9 cellular contexts compared by ENCODE assay signal in the genomic region with DNA sequence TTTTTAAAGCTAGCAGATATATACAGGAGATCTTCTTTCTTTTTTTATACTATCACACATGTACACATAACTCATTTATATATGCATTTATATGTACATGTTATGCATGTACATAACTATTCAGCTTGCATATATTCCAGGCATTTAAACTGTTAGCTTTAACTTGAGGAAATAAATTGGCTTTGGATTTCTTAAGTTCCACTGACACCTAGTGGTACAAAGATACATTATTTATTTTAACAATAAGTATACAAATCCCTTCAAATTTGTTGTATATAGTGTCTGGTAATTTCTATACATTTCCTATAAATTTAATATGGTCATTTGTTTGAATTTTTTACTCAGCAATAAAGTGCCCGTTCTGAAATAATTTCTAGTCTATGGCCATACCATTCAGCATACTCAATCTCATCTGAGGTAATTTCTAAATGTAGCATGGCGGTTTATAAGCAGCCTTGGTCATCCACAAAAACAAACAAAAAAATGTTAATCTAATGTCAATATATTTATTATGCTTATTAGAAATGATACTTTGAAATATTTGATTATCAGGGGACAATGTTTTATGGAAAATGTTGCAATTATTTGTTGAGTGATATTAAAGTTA. TPM values are rescaled to one million over a fixed set of nuclear protein-coding genes. Genes with fewer than 3 reads are reported as not detected.
DNase-seq lines count a peak whose midpoint lies in the region; ATAC-seq, FAIRE-seq and TF ChIP-seq lines count a peak whose summit lies in the region.
"Had no signal": no experiment of that assay in that cellular context is flagged by ENCODE, and none has a peak within 500 bp of the region (broad histone marks: within the 10 kb centered on the region; RNA-seq: fewer than 3 reads in every experiment).

No MANE protein-coding gene starts in this region.

- H3K4me3 Mint-ChIP-seq in astrocyte (ENCODE audit: unreplicated experiment), result no peak overlapping the region

- peak; percentile 51 for TF ChIP-seq CTCF in AG10803 (conservative IDR thresholded peaks at IDR 0.05; ENCODE audit: low read length)
- TF ChIP-seq CTCF in HFF-Myc (IDR thresholded peaks at IDR 0.05; ENCODE audit: low read depth, low read length, missing control alignments), result no peak
- TF ChIP-seq CTCF in astrocyte (IDR thresholded peaks at IDR 0.05; ENCODE audit: insufficient read depth, low read depth, low read length), result peak; percentile 31
- peak in 1 of 2 donors; percentile 34 for TF ChIP-seq CTCF in left lung (IDR thresholded peaks at IDR 0.05)

- H3K4me1 ChIP-seq in astrocyte (ENCODE audit: insufficient read depth, low read length), result no peaks in the 10 kb centered on the region
- no peaks in the 10 kb centered on the region for H3K4me1 ChIP-seq in left lung

- H3K79me2 ChIP-seq in astrocyte (ENCODE audit: insufficient read depth, low read length), result no peaks in the 10 kb centered on the region

- intact Hi-C loops in left lung (cut with DNase I), result no loop called here

- DNase-seq in AG10803 (ENCODE audit: low read depth) (peak; percentile 49), HFF-Myc (ENCODE audit: extremely low read depth, low read depth) (peak; percentile 9), astrocyte (ENCODE audit: low read depth) (peak; percentile 15), left lung (no peak), HK-2 (ENCODE audit: unreplicated experiment) (no peak)
- DNase-seq in activated CD4-positive, alpha-beta T cell treated with anti-CD3 and anti-CD28 coated beads for 48 hours, result no peak
- DNase-seq: occipital lobe had no signal

- FAIRE-seq in astrocyte (lab: Jason Lieb, UNC), result no peak

- peak; percentile 65 for ATAC-seq in left lung
- no peak for ATAC-seq in HG02610 (IDR thresholded peaks at IDR 0.05; ENCODE audit: unreplicated experiment)
- ATAC-seq in HG03045 (IDR thresholded peaks at IDR 0.05; ENCODE audit: unreplicated experiment), result no peak

- H3K4me2 ChIP-seq in astrocyte (ENCODE audit: low read length), result no peak overlapping the region

- H3K9ac ChIP-seq in astrocyte (ENCODE audit: low read length), result no peak overlapping the region

- H3K4me1 Mint-ChIP-seq in astrocyte (ENCODE audit: low read depth, unreplicated experiment), result no peaks in the 10 kb centered on the region

- H3K27ac ChIP-seq in astrocyte (ENCODE audit: low read depth, low read length) (no peak overlapping the region), left lung (no peak overlapping the region)

- no peaks in the 10 kb centered on the region for H3K27me3 Mint-ChIP-seq in astrocyte (ENCODE audit: low read depth, unreplicated experiment)

- peaks cover 45% of the 10 kb centered on the region for H3K36me3 ChIP-seq in astrocyte (ENCODE audit: insufficient read depth, low read length)
- peaks cover 0 to 93% of the 10 kb centered on the region in 2 donors for H3K36me3 ChIP-seq in left lung

- no peaks in the 10 kb centered on the region for H3K27me3 ChIP-seq in astrocyte (ENCODE audit: insufficient read depth, low read length)
- no peaks in the 10 kb centered on the region for H3K27me3 ChIP-seq in left lung

- H3K4me3 ChIP-seq in AG10803 (ENCODE audit: low read length) (no peak overlapping the region), HFF-Myc (replicated peaks; ENCODE audit: low read depth, low read length) (no peak overlapping the region), astrocyte (ENCODE audit: insufficient read depth, low read depth, low read length) (no peak overlapping the region), left lung (no peak overlapping the region)

- H3K9me3 ChIP-seq in astrocyte (ENCODE audit: insufficient read depth, low read depth, low read length) (no peaks in the 10 kb centered on the region), left lung (no peaks in the 10 kb centered on the region)

- no peaks in the 10 kb centered on the region for H3K36me3 Mint-ChIP-seq in astrocyte (ENCODE audit: low read depth, unreplicated experiment)

- H2AFZ ChIP-seq in astrocyte (ENCODE audit: low read depth, low read length), result no peak overlapping the region

- H3K9me3 Mint-ChIP-seq in astrocyte (ENCODE audit: unreplicated experiment), result no peaks in the 10 kb centered on the region

- H4K20me1 ChIP-seq in astrocyte (ENCODE audit: insufficient read depth, low read length), result no peaks in the 10 kb centered on the region

- H3K27ac Mint-ChIP-seq in astrocyte (ENCODE audit: unreplicated experiment), result no peak overlapping the region

RNA-seq across cellular contexts. Expression of gene ZDHHC6, which starts 11.6 kb away (rescaled TPM):
- total RNA-seq in astrocyte (21.6 and 24.8 TPM in 2 replicates), left lung (10 to 100 TPM; 36.0 to 36.5 TPM)

RNA-seq across cellular contexts. Expression of gene VTI1A, which starts 11.9 kb away (rescaled TPM):
- total RNA-seq in astrocyte (33.3 and 33.5 TPM in 2 replicates), left lung (10 to 100 TPM; 28.5 to 39.0 TPM)

Comparison
In these comparisons a context has a peak if more than half of its experiments do, and no peak if none do; other contexts are left out.
1. DNase-seq: peak in AG10803 (single experiment), HFF-Myc (single experiment) and astrocyte (single experiment); none in left lung (0 of 2), activated CD4-positive, alpha-beta T cell treated with anti-CD3 and anti-CD28 coated beads for 48 hours (single experiment) and HK-2 (single experiment).